Comparison of ENCODE assay signal across 8 cellular contexts in the genomic region with DNA sequence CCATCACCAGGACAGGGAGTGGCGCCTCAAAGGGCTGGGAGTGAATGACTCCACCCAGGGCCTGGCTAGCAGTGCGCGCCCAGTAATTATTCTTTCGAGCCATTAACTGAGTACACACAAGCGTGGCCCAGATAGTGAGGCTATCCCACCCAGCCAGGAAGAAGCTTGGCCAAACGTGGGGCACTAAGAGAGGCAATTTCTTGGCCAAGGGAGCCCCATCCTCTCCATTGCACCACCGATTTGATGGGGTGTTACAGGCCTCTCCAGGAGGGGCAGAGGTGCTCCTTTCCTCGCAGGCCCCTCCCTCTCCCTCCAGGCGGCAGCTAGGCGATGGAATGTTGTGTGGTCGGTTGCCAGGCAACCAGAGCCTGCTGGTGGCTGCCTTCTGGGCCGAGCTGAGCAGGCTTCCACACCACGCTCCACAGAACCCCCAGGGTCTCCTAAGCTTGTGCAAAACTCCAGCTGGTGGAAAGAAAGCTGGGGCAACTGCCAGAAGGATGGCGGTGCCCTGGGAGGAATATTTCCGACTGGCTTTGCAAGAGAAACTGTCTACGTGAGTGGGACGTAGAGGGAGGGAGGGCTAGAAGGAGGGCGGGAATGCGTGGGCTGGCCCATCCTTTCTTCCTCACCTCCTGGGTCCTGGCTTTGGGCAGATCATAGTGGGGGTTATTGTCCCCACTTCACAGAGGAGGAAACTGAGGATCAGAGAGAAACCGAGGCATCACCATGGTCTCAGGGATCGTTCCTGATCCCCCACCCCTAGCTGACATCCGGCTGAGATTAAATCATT. TPM values are rescaled to one million over a fixed set of nuclear protein-coding genes. Genes with fewer than 3 reads are reported as not detected.
DNase-seq lines count a peak whose midpoint lies in the region; ATAC-seq and TF ChIP-seq lines count a peak whose summit lies in the region.

Gene CFAP73, plus strand, starts transcription at position 364 of the 790 bp plus-strand sequence. Its CDS starts 134 bp downstream, at position 498.

- H3K9me3 ChIP-seq in BE2C, result no peaks in the 10 kb centered on the region
- H3K9me3 ChIP-seq in HUES64 (ENCODE audit: insufficient read depth, low read depth, low read length), result 0 out of 2 replicates have a peak, but pooled peaks cover 4% of the 10 kb centered on the region
- H3K9me3 ChIP-seq in tibial nerve, result peaks cover 0 to 18% (median 0%) of the 10 kb centered on the region in 4 donors

- 0 out of 2 replicates have a peak, but pooled peaks have one; percentile 1 for TF ChIP-seq CTCF in BE2C (IDR thresholded peaks at IDR 0.05; ENCODE audit: low read depth, low read length)
- TF ChIP-seq CTCF in tibial nerve (IDR thresholded peaks at IDR 0.05), result no peak

- WGBS in HUES64, result 35% methylated on average over 20 of the region's 22 CpGs
- WGBS in tibial nerve, 2 donors, result 19 to 20% methylated on average over 19 to 21 of the region's 22 CpGs

- H3K27ac ChIP-seq in HUES64 (ENCODE audit: low read depth, low read length) (no peak within 1 kb of the TSS), tibial nerve (peak within 1 kb of the TSS in 2 of 4 donors; percentile 26 to 62)

- peak within 1 kb of the TSS; percentile 40; the same call in 1 of the 2 replicates for H3K9ac ChIP-seq in HUES64 (ENCODE audit: low read depth, low read length)

- DNase-seq in BE2C (peak; percentile 85), SHP77 (lab: John Stamatoyannopoulos, UW) (peak; percentile 71 to 80), erythroblast (lab: John Stamatoyannopoulos, UW) (peak; percentile 16 to 39), mucosa of gallbladder (ENCODE audit: low spot score) (peak; percentile 50), tibial nerve (ENCODE audit: low spot score in 2 of 2) (no peak)

- H3K27me3 ChIP-seq in BE2C (peaks cover 18% of the 10 kb centered on the region), HUES64 (ENCODE audit: insufficient read depth, low read length) (peaks cover 37% of the 10 kb centered on the region), tibial nerve (peaks cover 0 to 35% of the 10 kb centered on the region in 2 donors)

- TF ChIP-seq POLR2A in erythroblast (IDR thresholded peaks at IDR 0.05; ENCODE audit: low read length), result no peak
- no peak for TF ChIP-seq POLR2A in tibial nerve (IDR thresholded peaks at IDR 0.05)

- no peaks in the 10 kb centered on the region for H3K36me3 ChIP-seq in BE2C
- no peaks in the 10 kb centered on the region for H3K36me3 ChIP-seq in HUES64 (ENCODE audit: insufficient read depth, low read length)
- H3K36me3 ChIP-seq in tibial nerve, result no peaks in the 10 kb centered on the region

- H3K4me3 ChIP-seq in BE2C (ENCODE audit: low read depth, low read length) (peak within 1 kb of the TSS; percentile 15; the same call in 1 of the 2 replicates), HUES64 (ENCODE audit: low read length) (peak within 1 kb of the TSS; percentile 39), tibial nerve (no peak within 1 kb of the TSS)

- no peak for TF ChIP-seq EP300 in tibial nerve (IDR thresholded peaks at IDR 0.05)

- H3K4me1 ChIP-seq in BE2C, result no peaks in the 10 kb centered on the region; the same call in 1 of the 2 replicates
- H3K4me1 ChIP-seq in HUES64 (ENCODE audit: insufficient read depth, low read length), result peaks cover 10% of the 10 kb centered on the region; the same call in 1 of the 2 replicates
- peaks cover 0 to 32% (median 12%) of the 10 kb centered on the region in 4 donors for H3K4me1 ChIP-seq in tibial nerve

- ATAC-seq in HG03378 (IDR thresholded peaks at IDR 0.05; ENCODE audit: unreplicated experiment) (no peak), HG03159 (IDR thresholded peaks at IDR 0.05; ENCODE audit: unreplicated experiment) (no peak)

RNA-seq across cellular contexts. Expression of gene CFAP73, which starts in this region (rescaled TPM):
- not detected for polyA plus RNA-seq in BE2C (2012; ENCODE audit: insufficient read depth, insufficient read length, low read depth)
- polyA plus RNA-seq in HUES64 (2013, experiment 1 of 2), result not detected
- not detected for polyA plus RNA-seq in HUES64 (2013, experiment 2 of 2)
- total RNA-seq in mucosa of gallbladder (not detected), tibial nerve (not detected)

Comparison
In these comparisons a context has a peak if more than half of its experiments do, and no peak if none do; other contexts are left out.
1. Peak in DNase-seq in mucosa of gallbladder; RNA of the gene not detected or under 1 TPM.
2. DNase-seq: peak in BE2C (single experiment), SHP77 (2 of 2) and erythroblast (2 of 2); none in tibial nerve (0 of 2).
3. H3K4me3 ChIP-seq: peak in BE2C (single experiment) and HUES64 (single experiment); none in tibial nerve (0 of 4).